Comparison of ENCODE assay signal across 17 cellular contexts in the genomic region with DNA sequence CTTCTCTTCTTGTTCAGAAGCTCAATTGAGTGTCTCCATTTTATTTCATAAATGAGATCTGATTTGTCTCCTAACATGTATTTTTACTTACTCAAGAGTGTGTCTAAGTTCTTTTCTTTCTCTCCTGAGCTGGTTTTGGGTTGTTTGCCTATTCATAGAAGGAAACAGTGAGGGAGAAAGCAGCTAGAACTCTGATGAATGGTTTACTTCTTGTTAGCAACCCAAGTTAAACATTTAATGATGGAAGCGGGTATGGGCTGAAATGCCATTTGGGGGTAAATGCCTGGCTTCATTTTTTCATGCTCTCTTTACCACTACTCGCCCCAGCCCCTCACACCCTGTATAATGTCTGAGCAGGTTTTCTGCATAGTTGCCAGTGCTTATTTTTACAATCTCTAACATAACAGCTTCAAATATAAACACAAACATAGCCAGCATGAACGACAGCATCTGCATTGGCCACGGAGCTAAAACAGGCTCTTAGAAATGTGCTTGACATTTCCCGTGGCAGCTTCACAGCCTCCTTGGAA.
"Had no signal": no experiment of that assay in that cellular context is flagged by ENCODE, and none has a peak within 500 bp of the region (broad histone marks: within the 10 kb centered on the region; RNA-seq: fewer than 3 reads in every experiment).

No MANE protein-coding gene starts in this region.

- H3K27me3 ChIP-seq: breast epithelium, neural progenitor cell, ovary, testis, vagina had no signal

- H3K9ac ChIP-seq: neural progenitor cell had no signal

- H3K36me3 ChIP-seq: breast epithelium, heart left ventricle, neural progenitor cell, ovary had no signal

- DNase-seq: activated CD4-positive, alpha-beta T cell treated with anti-CD3 and anti-CD28 coated beads, Interleukin-2, amount 50 U/mL, for 1 hour; activated effector memory CD4-positive, alpha-beta T cell treated with Interleukin-2 at 50 U/mL for 16 hours; activated T-cell treated with anti-CD3 and anti-CD28 coated beads, Interleukin-2, amount 50 U/mL, for 1 hour; dorsolateral prefrontal cortex; foreskin melanocyte; heart left ventricle; ovary; stimulated activated CD4-positive, alpha-beta T cell treated with anti-CD3 and anti-CD28 coated beads, Interleukin-4, amount 100 ng/mL, for 4 hours; stimulated activated naive CD8-positive, alpha-beta T cell treated with anti-CD3 and anti-CD28 coated beads, Interleukin-15, amount 100 ng/mL, for 72 hours; T-helper 17 cell; testis had no signal

- H3K4me3 ChIP-seq: breast epithelium, heart left ventricle, neural progenitor cell, ovary, skin epidermis, testis, vagina had no signal

- H2AFZ ChIP-seq: neural progenitor cell had no signal

- H3K36me3 Mint-ChIP-seq: activated naive CD4-positive, alpha-beta T cell treated with anti-CD3 and anti-CD28 coated beads, Interleukin-2, amount 50 U/mL, for 24 hours; WTC11 had no signal

- H3K27ac ChIP-seq: breast epithelium, heart left ventricle, neural progenitor cell, ovary, testis, vagina had no signal

- H3K4me3 Mint-ChIP-seq: activated naive CD4-positive, alpha-beta T cell treated with anti-CD3 and anti-CD28 coated beads, Interleukin-2, amount 50 U/mL, for 24 hours; neural progenitor cell; stimulated activated naive CD8-positive, alpha-beta T cell treated with anti-CD3 and anti-CD28 coated beads, Interleukin-15, amount 100 ng/mL, for 72 hours; T-helper 17 cell; WTC11 had no signal

- H3K4me1 Mint-ChIP-seq: activated naive CD4-positive, alpha-beta T cell treated with anti-CD3 and anti-CD28 coated beads, Interleukin-2, amount 50 U/mL, for 24 hours; stimulated activated naive CD8-positive, alpha-beta T cell treated with anti-CD3 and anti-CD28 coated beads, Interleukin-15, amount 100 ng/mL, for 72 hours; T-helper 17 cell had no signal

- H3K9me3 Mint-ChIP-seq: activated naive CD4-positive, alpha-beta T cell treated with anti-CD3 and anti-CD28 coated beads, Interleukin-2, amount 50 U/mL, for 24 hours had no signal

- H3K27ac Mint-ChIP-seq: activated naive CD4-positive, alpha-beta T cell treated with anti-CD3 and anti-CD28 coated beads, Interleukin-2, amount 50 U/mL, for 24 hours; neural progenitor cell; stimulated activated naive CD8-positive, alpha-beta T cell treated with anti-CD3 and anti-CD28 coated beads, Interleukin-15, amount 100 ng/mL, for 72 hours; T-helper 17 cell; WTC11 had no signal

- H3K9me3 ChIP-seq: breast epithelium, ovary, testis, vagina had no signal

- ATAC-seq: heart left ventricle; stimulated activated naive CD8-positive, alpha-beta T cell treated with anti-CD3 and anti-CD28 coated beads, Interleukin-15, amount 100 ng/mL, for 72 hours; T-helper 17 cell; WTC11 had no signal

- H3K4me1 ChIP-seq: breast epithelium, testis, vagina had no signal
